Comparison of ENCODE assay signal across 15 cellular contexts in genomic region chr15:52144656-52145055, GRCh38. TPM values are rescaled to one million over a fixed set of nuclear protein-coding genes. Genes with fewer than 3 reads are reported as not detected.
DNase-seq lines count a peak whose midpoint lies in the region; TF ChIP-seq lines count a peak whose summit lies in the region.
"Had no signal": no experiment of that assay in that cellular context is flagged by ENCODE, and none has a peak within 500 bp of the region (broad histone marks: within the 10 kb centered on the region; RNA-seq: fewer than 3 reads in every experiment).

No MANE protein-coding gene starts in this region.

- H3K36me3 ChIP-seq in MG63 (no peaks in the 10 kb centered on the region), brain microvascular endothelial cell (replicated peaks) (peaks cover 4% of the 10 kb centered on the region)

- in situ Hi-C loops in brain microvascular endothelial cell (cut with HindIII; ENCODE audit: low pct_ligation_motif_present, low sequenced_read_pairs) = no loop called here

- DNase-seq in AG20443 (ENCODE audit: low spot score) = peak; percentile 74
- peak; percentile 59 for DNase-seq in MG63
- DNase-seq in brain microvascular endothelial cell = peak; percentile 57
- peak; percentile 31 to 66 for DNase-seq in lung microvascular endothelial cell (ENCODE audit: low read depth in 2 of 2)
- no peak for DNase-seq in effector CD8-positive, alpha-beta T cell (lab: John Stamatoyannopoulos, UW)
- no peak for DNase-seq in Calu3
- no peak for DNase-seq in NCI-H1694 (lab: John Stamatoyannopoulos, UW)
- no peak for DNase-seq in iPS-NIHi7 (ENCODE audit: extremely low spot score)
- DNase-seq: activated naive CD4-positive, alpha-beta T cell treated with anti-CD3 and anti-CD28 coated beads for 36 hours; NCI-H526 treated with DMSO at 0.1 percent for 48 hours; SHP77 treated with DMSO at 0.1 percent for 48 hours; stimulated activated CD4-positive, alpha-beta T cell treated with anti-CD3 and anti-CD28 coated beads, Interleukin-4, amount 100 ng/mL, for 24 hours; stimulated activated naive CD4-positive, alpha-beta T cell had no signal

- no peaks in the 10 kb centered on the region for H3K4me1 Mint-ChIP-seq in Calu3 (ENCODE audit: low read depth, unreplicated experiment)

- H3K27me3 Mint-ChIP-seq in Calu3 (ENCODE audit: unreplicated experiment) = no peaks in the 10 kb centered on the region

- TF ChIP-seq CTCF in brain microvascular endothelial cell (IDR thresholded peaks at IDR 0.05; ENCODE audit: low read depth, low read length, missing control alignments) (no peak), Calu3 (IDR thresholded peaks at IDR 0.05; ENCODE audit: unreplicated experiment) (no peak)

- BruUV-seq in Calu3 (replicated peaks; lab: Mats Ljungman, UMichigan) = no TSS peak

- H3K9me3 ChIP-seq in MG63 = 0 out of 2 replicates have a peak, but pooled peaks cover 1% of the 10 kb centered on the region

- H3K4me3 Mint-ChIP-seq in Calu3 (ENCODE audit: low read depth, unreplicated experiment) = no peak overlapping the region
- H3K4me3 Mint-ChIP-seq: activated naive CD4-positive, alpha-beta T cell treated with anti-CD3 and anti-CD28 coated beads for 36 hours; GM23338 had no signal

- intact Hi-C loops in Calu3 (cut with micrococcal nuclease; ENCODE audit: unreplicated experiment) = no loop called here

- CTCF ChIA-PET in Calu3 (lab: Charles Lee) = no interaction called here

- H3K4me3 ChIP-seq in MG63 = no peak overlapping the region
- H3K4me3 ChIP-seq in brain microvascular endothelial cell (ENCODE audit: low read depth, low read length) = no peak overlapping the region
- H3K4me3 ChIP-seq: GM23338 had no signal

- H3K36me3 Mint-ChIP-seq in Calu3 (ENCODE audit: insufficient read depth, unreplicated experiment) = peaks cover 17% of the 10 kb centered on the region

- H3K27ac Mint-ChIP-seq in Calu3 (ENCODE audit: unreplicated experiment) = no peak overlapping the region
- H3K27ac Mint-ChIP-seq: activated naive CD4-positive, alpha-beta T cell treated with anti-CD3 and anti-CD28 coated beads for 36 hours; GM23338 had no signal

- no peaks in the 10 kb centered on the region for H3K9me3 Mint-ChIP-seq in Calu3 (ENCODE audit: low read depth, unreplicated experiment)
- H3K9me3 Mint-ChIP-seq: activated naive CD4-positive, alpha-beta T cell treated with anti-CD3 and anti-CD28 coated beads for 36 hours had no signal

- H3K27me3 ChIP-seq in MG63 (no peaks in the 10 kb centered on the region), brain microvascular endothelial cell (replicated peaks) (no peaks in the 10 kb centered on the region)

- peak overlapping the region; percentile 56 for H3K27ac ChIP-seq in brain microvascular endothelial cell
- H3K27ac ChIP-seq: C4-2B had no signal

RNA-seq across cellular contexts. Expression of gene BCL2L10, which starts 32.1 kb away (rescaled TPM):
- total RNA-seq in MG63 (2014; rRNA removed; shearing (Covaris generic); ENCODE audit: low replicate concordance) = not detected in 2 replicates
- total RNA-seq in lung microvascular endothelial cell = 0.65 and 2.0 TPM in 2 replicates
- 0.47 TPM in 1 of 2 replicates, not detected in the other for total RNA-seq in Calu3 (2022)
- total RNA-seq: activated naive CD4-positive, alpha-beta T cell treated with anti-CD3 and anti-CD28 coated beads for 36 hours had no signal

RNA-seq across cellular contexts. Expression of gene GNB5, which starts 46.5 kb away (rescaled TPM):
- 11.7 and 18.9 TPM in 2 replicates for total RNA-seq in MG63 (2014; rRNA removed; shearing (Covaris generic); ENCODE audit: low replicate concordance)
- total RNA-seq in lung microvascular endothelial cell = 26.6 and 39.1 TPM in 2 replicates
- total RNA-seq in Calu3 (2022) = 35.6 and 48.8 TPM in 2 replicates

Comparison
In these comparisons a context has a peak if more than half of its experiments do, and no peak if none do; other contexts are left out.
1. DNase-seq: peak in AG20443 (single experiment), MG63 (single experiment), brain microvascular endothelial cell (single experiment) and lung microvascular endothelial cell (2 of 2); none in effector CD8-positive, alpha-beta T cell (single experiment), Calu3 (single experiment), NCI-H1694 (single experiment) and iPS-NIHi7 (single experiment).